7 cellular contexts compared by ENCODE assay signal in the genomic region with DNA sequence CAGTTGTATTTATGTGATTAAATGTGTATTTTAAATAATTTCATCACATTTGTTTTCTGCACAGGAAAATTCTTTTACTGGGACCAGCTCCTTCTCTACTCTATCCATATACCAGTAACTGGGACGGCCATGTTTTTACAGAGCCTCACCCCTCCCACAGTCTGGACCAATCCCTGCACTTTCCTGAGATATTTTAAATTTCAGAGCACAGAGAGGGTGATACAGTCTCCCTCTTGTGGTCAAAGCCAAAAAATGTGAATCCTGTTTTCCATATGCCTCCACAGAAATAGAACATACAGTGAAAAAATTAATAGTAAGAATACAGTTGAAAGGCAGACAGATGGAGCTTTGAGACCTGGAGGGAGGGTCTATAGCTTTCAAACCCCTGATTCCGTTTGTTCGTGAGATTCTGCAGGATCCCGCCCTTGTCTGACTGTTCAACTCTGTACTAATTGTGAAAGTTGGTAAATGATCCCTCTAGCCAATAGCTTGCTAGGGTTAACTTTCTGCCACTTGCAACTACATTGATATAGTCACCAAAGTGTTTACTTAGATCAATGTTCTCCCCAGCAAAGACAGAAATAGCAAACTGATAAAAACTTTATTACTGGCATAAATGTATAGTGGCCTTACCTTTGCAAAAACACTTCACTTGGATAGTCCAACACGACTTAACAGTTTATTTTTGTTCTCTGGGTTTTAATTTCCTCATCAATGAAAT.
A peak's percentile ranks its signal among the peaks of the same experiment; 100 is the strongest.
DNase-seq lines count a peak whose midpoint lies in the region; ATAC-seq, FAIRE-seq and TF ChIP-seq lines count a peak whose summit lies in the region.

No MANE protein-coding gene starts in this region.

- TF ChIP-seq POLR2A in GM12878 (IDR thresholded peaks at IDR 0.05; ENCODE audit: low read depth, low read length) (no peak), prostate gland (IDR thresholded peaks at IDR 0.05) (no peak)

- H3K4me2 ChIP-seq in GM12878 (ENCODE audit: control insufficient read depth, insufficient read depth) (no peak overlapping the region), mesenchymal stem cell (ENCODE audit: low read length, poor library complexity, severe bottlenecking) (no peak overlapping the region)

- H3K23ac ChIP-seq in mesenchymal stem cell (ENCODE audit: low read length in 2 of 2), result no peak overlapping the region

- peak; percentile 11 for DNase-seq in ELF-1 (ENCODE audit: low read depth, low spot score)
- DNase-seq in HuH-7.5 (ENCODE audit: low spot score), result peak; percentile 53
- DNase-seq in GM12878 (ENCODE audit: low read depth, low spot score), result no peak
- peak; percentile 27 for DNase-seq in mesenchymal stem cell
- DNase-seq in T-helper 9 cell, result no peak
- no peak for DNase-seq in prostate gland (ENCODE audit: low spot score)

- no peaks in the 10 kb centered on the region for H3K79me1 ChIP-seq in mesenchymal stem cell (replicated peaks; ENCODE audit: low read length, poor library complexity, severe bottlenecking)

- no peak overlapping the region for H3K9ac ChIP-seq in GM12878 (ENCODE audit: control insufficient read depth, insufficient read depth, low read length)
- no peak overlapping the region for H3K9ac ChIP-seq in mesenchymal stem cell (ENCODE audit: low read length)

- no peak overlapping the region for H4K8ac ChIP-seq in mesenchymal stem cell (ENCODE audit: low read length)

- no peak for FAIRE-seq in GM12878 (lab: Jason Lieb, UNC)

- CTCF ChIA-PET in GM12878 (lab: Yijun Ruan, JAX), result interaction anchor here (0.7 to 1.3 kb wide), 2 partner anchors 16 to 74 kb away, joined by 3 read pairs; no protein-coding TSS in a partner anchor

- no peaks in the 10 kb centered on the region for H3K79me2 ChIP-seq in GM12878 (ENCODE audit: control insufficient read depth, insufficient read depth, low read length)

- H4K20me1 ChIP-seq in GM12878 (ENCODE audit: control insufficient read depth, insufficient read depth), result no peaks in the 10 kb centered on the region

- TF ChIP-seq CTCF in GM12878 (IDR thresholded peaks at IDR 0.05 in 2 of 3, conservative IDR thresholded peaks at IDR 0.05 in 1 of 3; ENCODE audit: control insufficient read depth in 2 of 3, extremely low read depth in 1 of 3, insufficient read depth in 1 of 3, low read depth in 3 of 3, low read length in 3 of 3), result peak in 1 of 3 experiments; percentile 20; a peak in 1 of 6 replicates
- no peak for TF ChIP-seq CTCF in prostate gland (IDR thresholded peaks at IDR 0.05)

- H2AFZ ChIP-seq in GM12878 (ENCODE audit: control insufficient read depth, low read depth, low read length) (no peak overlapping the region), mesenchymal stem cell (ENCODE audit: low read depth, low read length) (no peak overlapping the region)

- H3K36me3 ChIP-seq in GM12878 (ENCODE audit: control insufficient read depth in 2 of 2, insufficient read depth in 2 of 2, low read length in 1 of 2), result no peaks in the 10 kb centered on the region
- no peaks in the 10 kb centered on the region for H3K36me3 ChIP-seq in mesenchymal stem cell (ENCODE audit: control insufficient read depth in 1 of 2, insufficient read depth in 2 of 2, low read depth in 1 of 2, low read length in 2 of 2)
- no peaks in the 10 kb centered on the region for H3K36me3 ChIP-seq in prostate gland

- H2BK12ac ChIP-seq in mesenchymal stem cell (ENCODE audit: low read length in 2 of 2), result no peak overlapping the region

- intact Hi-C loops in GM12878 (cut with micrococcal nuclease; ENCODE audit: unreplicated experiment) (loop anchor here (10.0 kb wide), 1 partner anchor 583 kb away; no protein-coding TSS in a partner anchor), prostate gland (cut with DNase I) (no loop called here)

- H3K14ac ChIP-seq in mesenchymal stem cell (ENCODE audit: low read length in 2 of 2), result no peak overlapping the region

- H3K18ac ChIP-seq in mesenchymal stem cell (ENCODE audit: low read depth in 1 of 2, low read length in 2 of 2), result no peak overlapping the region

- H3K4me1 ChIP-seq in GM12878 (ENCODE audit: control insufficient read depth, insufficient read depth, low read length), result no peaks in the 10 kb centered on the region
- no peaks in the 10 kb centered on the region for H3K4me1 ChIP-seq in mesenchymal stem cell (ENCODE audit: control insufficient read depth, insufficient read depth, low read depth, low read length)
- H3K4me1 ChIP-seq in prostate gland (replicated peaks), result no peaks in the 10 kb centered on the region

- H2BK15ac ChIP-seq in mesenchymal stem cell (ENCODE audit: low read depth, poor library complexity, severe bottlenecking), result no peak overlapping the region

- no peak overlapping the region for H2BK120ac ChIP-seq in mesenchymal stem cell (ENCODE audit: low read depth, low read length)

- H3K4ac ChIP-seq in mesenchymal stem cell (ENCODE audit: low read depth in 1 of 2, low read length in 2 of 2), result no peak overlapping the region

- RAD21 ChIA-PET in GM12878 (lab: Charles Lee; ENCODE audit: unreplicated experiment), result interaction anchor here (0.8 kb wide), 1 partner anchor 579 kb away, joined by 3 read pairs; no protein-coding TSS in a partner anchor

- SMC1A ChIA-PET in GM12878 (lab: Charles Lee; ENCODE audit: uncharacterized antibody, unreplicated experiment), result interaction anchor here (0.8 to 1.4 kb wide), 4 partner anchors 9 to 582 kb away, joined by 3 to 4 read pairs (median 3); no protein-coding TSS in a partner anchor

- POLR2A ChIA-PET in GM12878 (lab: Charles Lee), result no interaction called here

- no TSS peak for BruUV-seq in GM12878 (replicated peaks; lab: Mats Ljungman, UMichigan)

- peak; percentile 73 for ATAC-seq in GM12878
- no peak for ATAC-seq in HG03025 (IDR thresholded peaks at IDR 0.05; ENCODE audit: low FRiP score, unreplicated experiment)

- no peak overlapping the region for H3K4me3 ChIP-seq in GM12878
- no peak overlapping the region for H3K4me3 ChIP-seq in mesenchymal stem cell (ENCODE audit: insufficient read depth in 1 of 2, low read depth in 1 of 2, low read length in 2 of 2)
- no peak overlapping the region for H3K4me3 ChIP-seq in prostate gland

- 0 out of 2 replicates have a peak, but pooled peaks have one; percentile 8 for TF ChIP-seq RAD21 in GM12878 (IDR thresholded peaks at IDR 0.05; ENCODE audit: insufficient read depth, low read depth, low read length)

- H2AK5ac ChIP-seq in mesenchymal stem cell (ENCODE audit: low read length, severe bottlenecking), result no peak overlapping the region

- WGBS in GM12878 (ENCODE audit: insufficient coverage, insufficient replicate concordance, low lambda C conversion rate, missing lambda C conversion rate), result 43% methylated on average over 5 of the region's 5 CpGs
- WGBS in mesenchymal stem cell, result 93% methylated on average over 4 of the region's 5 CpGs
- 86% methylated on average over 5 of the region's 5 CpGs for WGBS in prostate gland

- no peaks in the 10 kb centered on the region for H3K9me3 ChIP-seq in GM12878 (replicated peaks; ENCODE audit: control insufficient read depth, insufficient read depth, low read length)
- H3K9me3 ChIP-seq in mesenchymal stem cell (ENCODE audit: control insufficient read depth, low read length), result no peaks in the 10 kb centered on the region
- H3K9me3 ChIP-seq in prostate gland, result no peaks in the 10 kb centered on the region

- no peak for TF ChIP-seq EP300 in GM12878 (IDR thresholded peaks at IDR 0.05; ENCODE audit: borderline replicate concordance in 1 of 2, control insufficient read depth in 1 of 2, low read depth in 2 of 2, low read length in 2 of 2)

- H3K27me3 ChIP-seq in GM12878 (replicated peaks in 1 of 2; ENCODE audit: control insufficient read depth in 2 of 2, insufficient read depth in 2 of 2, low read length in 1 of 2) (no peaks in the 10 kb centered on the region), mesenchymal stem cell (ENCODE audit: control insufficient read depth in 1 of 2, insufficient read depth in 1 of 2, low read length in 2 of 2) (no peaks in the 10 kb centered on the region), prostate gland (replicated peaks; ENCODE audit: insufficient read depth) (no peaks in the 10 kb centered on the region)

- H4K91ac ChIP-seq in mesenchymal stem cell (ENCODE audit: low read length), result no peak overlapping the region

- in situ Hi-C loops in GM12878 (cut with MboI), result no loop called here

- no peak overlapping the region for H2BK5ac ChIP-seq in mesenchymal stem cell (ENCODE audit: low read depth, low read length, poor library complexity, severe bottlenecking)

- H3K27ac ChIP-seq in GM12878 (ENCODE audit: control insufficient read depth, insufficient read depth) (no peak overlapping the region), mesenchymal stem cell (ENCODE audit: low read length, poor library complexity, severe bottlenecking) (no peak overlapping the region), prostate gland (no peak overlapping the region)

TF ChIP-seq in GM12878, 131 proteins besides CTCF, POLR2A, EP300 and RAD21:
- TF ChIP-seq YBX1 (IDR thresholded peaks at IDR 0.05) (no peak), PBX3 (IDR thresholded peaks at IDR 0.05; ENCODE audit: insufficient replicate concordance, low read depth, low read length) (no peak), YY1 (IDR thresholded peaks at IDR 0.05; ENCODE audit: low read depth, low read length) (no peak), SIN3A (IDR thresholded peaks at IDR 0.05; ENCODE audit: low read depth, low read length) (no peak), SREBF1 (IDR thresholded peaks at IDR 0.05; ENCODE audit: low read length) (no peak), KLF5 (IDR thresholded peaks at IDR 0.05; ENCODE audit: partially characterized antibody) (no peak), GABPA (IDR thresholded peaks at IDR 0.05; ENCODE audit: low read depth) (no peak), ZNF274 (IDR thresholded peaks at IDR 0.05; ENCODE audit: insufficient read depth, insufficient read length) (no peak)

Comparison
In these comparisons a context has a peak if more than half of its experiments do, and no peak if none do; other contexts are left out.
1. DNase-seq: peak in ELF-1 (single experiment), HuH-7.5 (single experiment) and mesenchymal stem cell (single experiment); none in GM12878 (single experiment), T-helper 9 cell (single experiment) and prostate gland (single experiment).